16 cellular contexts compared by ENCODE assay signal in the genomic region with DNA sequence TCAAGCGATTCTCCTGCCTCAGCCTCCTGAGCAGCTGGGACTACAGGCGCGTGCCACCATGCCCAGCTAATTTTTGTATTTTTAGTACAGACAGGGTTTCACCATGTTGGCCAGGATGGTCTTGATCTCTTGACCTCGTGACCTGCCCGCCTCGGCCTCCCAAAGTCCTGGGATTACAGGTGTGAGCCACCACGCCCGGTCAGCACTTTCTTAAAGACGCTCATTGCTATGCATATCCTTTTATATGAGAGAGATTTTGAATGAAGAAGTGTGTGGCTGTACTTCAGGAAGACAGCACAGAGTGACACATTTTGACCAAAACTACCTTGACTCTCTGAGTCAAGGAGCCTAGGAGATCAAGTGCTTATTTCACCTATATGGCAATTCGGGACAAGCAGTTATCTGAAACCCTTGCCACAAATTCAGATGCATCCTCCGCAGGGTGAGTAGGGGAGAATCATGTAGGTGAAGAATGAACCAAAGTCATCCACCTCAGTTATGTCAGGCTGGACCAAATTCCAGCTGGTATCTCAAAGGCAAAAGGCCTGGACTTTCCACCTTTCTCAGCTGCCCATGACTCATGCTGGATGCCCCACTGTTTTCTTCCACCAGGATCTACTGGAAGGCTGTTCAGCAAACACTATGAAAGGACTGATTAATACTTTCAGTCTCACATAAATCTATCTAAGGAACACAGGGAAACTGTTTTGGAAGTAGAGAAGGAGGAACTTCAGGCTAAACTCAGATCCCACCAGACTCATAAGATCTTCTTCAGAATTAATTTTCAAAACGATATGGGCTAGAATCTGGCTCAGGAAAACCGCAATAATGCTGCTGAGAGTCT. TPM values are rescaled to one million over a fixed set of nuclear protein-coding genes. Genes with fewer than 3 reads are reported as not detected.
DNase-seq lines count a peak whose midpoint lies in the region; ATAC-seq and TF ChIP-seq lines count a peak whose summit lies in the region.
"Had no signal": no experiment of that assay in that cellular context is flagged by ENCODE, and none has a peak within 500 bp of the region (broad histone marks: within the 10 kb centered on the region; RNA-seq: fewer than 3 reads in every experiment).

No MANE protein-coding gene starts in this region.

- H3K4me3 Mint-ChIP-seq in chondrocyte (ENCODE audit: unreplicated experiment), result no peak overlapping the region
- H3K4me3 Mint-ChIP-seq: activated CD4-positive, alpha-beta T cell treated with anti-CD3 and anti-CD28 coated beads, Interleukin-2, amount 10 ng/mL, durations not matched to agents 7 days and 5 days; activated naive CD4-positive, alpha-beta T cell treated with anti-CD3 and anti-CD28 coated beads for 36 hours; CD4-positive, alpha-beta T cell had no signal

- H3K27me3 Mint-ChIP-seq in chondrocyte (ENCODE audit: low read depth), result no peaks in the 10 kb centered on the region

- H3K27ac Mint-ChIP-seq in chondrocyte (ENCODE audit: unreplicated experiment), result peak overlapping the region; percentile 60
- H3K27ac Mint-ChIP-seq: activated CD4-positive, alpha-beta T cell treated with anti-CD3 and anti-CD28 coated beads, Interleukin-2, amount 10 ng/mL, durations not matched to agents 7 days and 5 days; activated naive CD4-positive, alpha-beta T cell treated with anti-CD3 and anti-CD28 coated beads for 36 hours; CD4-positive, alpha-beta T cell had no signal

- peaks cover 29% of the 10 kb centered on the region for H3K4me1 Mint-ChIP-seq in chondrocyte (ENCODE audit: low read depth)
- H3K4me1 Mint-ChIP-seq: activated CD4-positive, alpha-beta T cell treated with anti-CD3 and anti-CD28 coated beads, Interleukin-2, amount 10 ng/mL, durations not matched to agents 7 days and 5 days had no signal

- DNase-seq in A172 (ENCODE audit: low spot score) (peak; percentile 81), LHCN-M2 (ENCODE audit: low read depth) (peak; percentile 73), chondrocyte (ENCODE audit: low spot score) (no peak), kidney tubule cell (ENCODE audit: low spot score) (peak; percentile 71), GM10266 (ENCODE audit: extremely low spot score) (no peak)
- DNase-seq: activated CD4-positive, alpha-beta T cell treated with anti-CD3 and anti-CD28 coated beads, Interleukin-2, amount 10 ng/mL, durations not matched to agents 7 days and 5 days; activated naive CD4-positive, alpha-beta T cell treated with anti-CD3 and anti-CD28 coated beads for 36 hours; CD4-positive, alpha-beta T cell; GDM1; left ventricle myocardium inferior; NCI-H2029 treated with DMSO at 0.1 percent for 48 hours; NCI-H510A treated with DMSO at 0.1 percent for 48 hours; pancreas had no signal

- peaks cover 7% of the 10 kb centered on the region for H3K36me3 Mint-ChIP-seq in chondrocyte (ENCODE audit: low read depth)

- TF ChIP-seq CTCF in chondrocyte (IDR thresholded peaks at IDR 0.05) (no peak), GM10266 (IDR thresholded peaks at IDR 0.05; ENCODE audit: control insufficient read depth, insufficient read depth, low read depth, missing control alignments) (no peak)

- peaks cover 16% of the 10 kb centered on the region for H3K9me3 Mint-ChIP-seq in chondrocyte (ENCODE audit: low read depth)
- H3K9me3 Mint-ChIP-seq: activated CD4-positive, alpha-beta T cell treated with anti-CD3 and anti-CD28 coated beads, Interleukin-2, amount 10 ng/mL, durations not matched to agents 7 days and 5 days had no signal

- no peak for ATAC-seq in HG02798 (IDR thresholded peaks at IDR 0.05; ENCODE audit: poor library complexity, unreplicated experiment)
- ATAC-seq in GM18867 (IDR thresholded peaks at IDR 0.05; ENCODE audit: unreplicated experiment), result no peak
- no peak for ATAC-seq in HG02763 (IDR thresholded peaks at IDR 0.05; ENCODE audit: unreplicated experiment)

RNA-seq across cellular contexts. Expression of a gene that starts 31.9 kb away (rescaled TPM):
- 11.6 and 12.8 TPM in 2 replicates for total RNA-seq in A172 (2014; rRNA removed; shearing (Covaris generic))
- total RNA-seq in LHCN-M2 (2014; rRNA removed), result 20.8 and 22.8 TPM in 2 replicates
- 8.9 TPM for polyA plus RNA-seq in LHCN-M2 (2012)
- 38.5 to 55.6 TPM (median 51.8 TPM) in 3 replicates for total RNA-seq in chondrocyte
- total RNA-seq: activated CD4-positive, alpha-beta T cell treated with anti-CD3 and anti-CD28 coated beads, Interleukin-2, amount 10 ng/mL, durations not matched to agents 7 days and 5 days; activated naive CD4-positive, alpha-beta T cell treated with anti-CD3 and anti-CD28 coated beads for 36 hours; CD4-positive, alpha-beta T cell had no signal

Comparison
In these comparisons a context has a peak if more than half of its experiments do, and no peak if none do; other contexts are left out.
1. DNase-seq: peak in A172 (single experiment), LHCN-M2 (single experiment) and kidney tubule cell (single experiment); none in chondrocyte (single experiment) and GM10266 (single experiment).